Comparison of ENCODE assay signal across 8 cellular contexts in genomic region chr2:159798376-159798724, GRCh38. TPM values are rescaled to one million over a fixed set of nuclear protein-coding genes. Genes with fewer than 3 reads are reported as not detected.
DNase-seq lines count a peak whose midpoint lies in the region; ATAC-seq and TF ChIP-seq lines count a peak whose summit lies in the region.

No MANE protein-coding gene starts in this region.

- no peaks in the 10 kb centered on the region for H3K36me3 ChIP-seq in brain microvascular endothelial cell (replicated peaks)

- H3K4me3 ChIP-seq in AG09309 (ENCODE audit: control insufficient read depth, low read depth, low read length), result peak overlapping the region; percentile 67
- peak overlapping the region; percentile 87 for H3K4me3 ChIP-seq in HFF-Myc (replicated peaks; ENCODE audit: low read depth, low read length)
- peak overlapping the region; percentile 83 for H3K4me3 ChIP-seq in brain microvascular endothelial cell (ENCODE audit: low read depth, low read length)
- H3K4me3 ChIP-seq in mononuclear cell (ENCODE audit: low read length), result peak overlapping the region; percentile 75

- peaks cover 72% of the 10 kb centered on the region for H3K4me1 ChIP-seq in mononuclear cell (ENCODE audit: insufficient read depth, low read length)

- H3K27me3 ChIP-seq in brain microvascular endothelial cell (replicated peaks) (no peaks in the 10 kb centered on the region), mononuclear cell (ENCODE audit: insufficient read depth, low read length) (peaks cover 3% of the 10 kb centered on the region)

- no peak overlapping the region for H3K27ac ChIP-seq in brain microvascular endothelial cell

- DNase-seq in AG09309 (ENCODE audit: low read depth) (no peak), HFF-Myc (ENCODE audit: extremely low read depth, low read depth) (no peak), brain microvascular endothelial cell (no peak), HK-2 (ENCODE audit: unreplicated experiment) (no peak), occipital lobe (lab: John Stamatoyannopoulos, UW) (no peak), anterior cingulate cortex (lab: John Stamatoyannopoulos, UW) (no peak)

- H3K9me3 ChIP-seq in mononuclear cell (ENCODE audit: low read depth, low read length), result no peaks in the 10 kb centered on the region

- no peak for ATAC-seq in HG02973 (IDR thresholded peaks at IDR 0.05; ENCODE audit: unreplicated experiment)

- TF ChIP-seq CTCF in AG09309 (IDR thresholded peaks at IDR 0.05; ENCODE audit: control insufficient read depth, insufficient read depth, low read depth, low read length, missing control alignments), result no peak
- no peak for TF ChIP-seq CTCF in HFF-Myc (IDR thresholded peaks at IDR 0.05; ENCODE audit: low read depth, low read length, missing control alignments)
- TF ChIP-seq CTCF in brain microvascular endothelial cell (IDR thresholded peaks at IDR 0.05; ENCODE audit: low read depth, low read length, missing control alignments), result no peak

- in situ Hi-C loops in brain microvascular endothelial cell (cut with HindIII; ENCODE audit: low pct_ligation_motif_present, low sequenced_read_pairs), result no loop called here

RNA-seq across cellular contexts. Expression of gene CD302, which starts 0.3 kb away (rescaled TPM):
- total RNA-seq in mononuclear cell (64.3 TPM), occipital lobe (2.5 TPM)

Comparison
In these comparisons a context has a peak if more than half of its experiments do, and no peak if none do; other contexts are left out.
1. RNA of gene CD302, which starts 0.3 kb away (total RNA-seq): 64.3 TPM in mononuclear cell (single experiment); 2.5 TPM in occipital lobe (single experiment); every median in the first group is over 10 times any median in the second.
2. Peak in every context shown above with its lines, with median percentiles within 50 percentile points of each other: H3K4me3 ChIP-seq.